ENCODE assay signal across 8 cellular contexts in the genomic region with DNA sequence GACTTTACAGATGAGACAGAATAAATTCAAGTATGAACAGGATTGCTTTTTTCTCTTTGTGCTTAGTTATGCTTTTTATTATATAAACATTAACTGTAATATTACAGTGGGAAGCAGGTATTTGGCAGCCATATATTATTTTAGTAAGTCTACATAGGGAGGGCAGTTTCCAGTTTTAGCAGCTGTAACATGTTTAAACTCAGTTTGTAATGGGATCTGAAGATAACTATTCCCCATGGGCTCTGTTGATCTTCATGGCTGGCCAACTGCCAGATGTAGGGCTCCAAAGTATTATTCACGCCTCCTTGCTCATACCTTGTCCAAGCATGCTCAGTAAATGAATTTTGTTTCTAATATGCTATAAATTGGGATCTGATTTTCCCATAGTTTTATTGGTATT.
DNase-seq lines count a peak whose midpoint lies in the region; ATAC-seq and TF ChIP-seq lines count a peak whose summit lies in the region.

No MANE protein-coding gene starts in this region.

- DNase-seq in AG10803 (ENCODE audit: low read depth) (peak; percentile 73), NCI-H1417 (lab: John Stamatoyannopoulos, UW) (peak; percentile 45 to 87 (median 66)), right cardiac atrium (peak; percentile 75 to 87 (median 76)), putamen (ENCODE audit: low spot score) (no peak), hippocampal formation (lab: John Stamatoyannopoulos, UW) (no peak), retina (no peak)
- DNase-seq in activated CD8-positive, alpha-beta T cell treated with anti-CD3 and anti-CD28 coated beads, Interleukin-2, amount 10 ng/mL, durations not matched to agents 7 days and 5 days: no peak

- peaks cover 65% of the 10 kb centered on the region for H3K4me1 Mint-ChIP-seq in activated CD8-positive, alpha-beta T cell treated with anti-CD3 and anti-CD28 coated beads, Interleukin-2, amount 10 ng/mL, durations not matched to agents 7 days and 5 days (ENCODE audit: low read depth)

- no peak for TF ChIP-seq CTCF in AG10803 (conservative IDR thresholded peaks at IDR 0.05; ENCODE audit: low read length)

- no peaks in the 10 kb centered on the region for H3K27me3 ChIP-seq in right cardiac atrium (ENCODE audit: control insufficient read depth, insufficient read depth)
- no peaks in the 10 kb centered on the region for H3K27me3 ChIP-seq in stomach smooth muscle (ENCODE audit: control insufficient read depth in 1 of 2, insufficient read depth in 2 of 2, low read length in 2 of 2)

- 20% methylated on average over 1 of the region's 1 CpG for WGBS in right cardiac atrium

- peak; percentile 6 for ATAC-seq in activated CD8-positive, alpha-beta T cell treated with anti-CD3 and anti-CD28 coated beads, Interleukin-2, amount 10 ng/mL, durations not matched to agents 7 days and 5 days
- ATAC-seq in right cardiac atrium: peak; percentile 82 to 86

- H3K36me3 ChIP-seq in stomach smooth muscle (ENCODE audit: control insufficient read depth in 2 of 2, insufficient read depth in 2 of 2, low read length in 2 of 2): peaks cover 10 to 19% of the 10 kb centered on the region in 2 donors

- H3K9ac ChIP-seq in stomach smooth muscle (ENCODE audit: low read length in 2 of 2): peak overlapping the region in 1 of 2 donors; percentile 2

- CTCF ChIA-PET in activated CD8-positive, alpha-beta T cell treated with anti-CD3 and anti-CD28 coated beads, Interleukin-2, amount 10 ng/mL, durations not matched to agents 7 days and 5 days (lab: Charles Lee): interaction anchor here (1.2 to 5.7 kb wide), 7 partner anchors 34 to 187 kb away, joined by 4 to 33 read pairs (median 7); no protein-coding TSS in a partner anchor

- peak overlapping the region; percentile 66 for H3K4me3 Mint-ChIP-seq in activated CD8-positive, alpha-beta T cell treated with anti-CD3 and anti-CD28 coated beads, Interleukin-2, amount 10 ng/mL, durations not matched to agents 7 days and 5 days

- H3K4me1 ChIP-seq in right cardiac atrium (ENCODE audit: control insufficient read depth, insufficient read depth, low read length) (peaks cover 6% of the 10 kb centered on the region), stomach smooth muscle (ENCODE audit: control insufficient read depth, insufficient read depth, low read length) (peaks cover 19% of the 10 kb centered on the region)

- peaks cover 72% of the 10 kb centered on the region for H3K36me3 Mint-ChIP-seq in activated CD8-positive, alpha-beta T cell treated with anti-CD3 and anti-CD28 coated beads, Interleukin-2, amount 10 ng/mL, durations not matched to agents 7 days and 5 days (ENCODE audit: low read depth)

- POLR2A ChIA-PET in activated CD8-positive, alpha-beta T cell treated with anti-CD3 and anti-CD28 coated beads, Interleukin-2, amount 10 ng/mL, durations not matched to agents 7 days and 5 days (lab: Charles Lee): interaction anchor here (0.6 to 3.4 kb wide), 6 partner anchors 23 to 181 kb away, joined by 3 to 40 read pairs (median 8); no protein-coding TSS in a partner anchor

- H3K4me3 ChIP-seq in AG10803 (ENCODE audit: low read length) (no peak overlapping the region), right cardiac atrium (ENCODE audit: low read length) (no peak overlapping the region), stomach smooth muscle (ENCODE audit: low read length in 2 of 2) (peak overlapping the region; percentile 37 to 52)

- H3K9me3 ChIP-seq in right cardiac atrium (ENCODE audit: control insufficient read depth, low read length) (no peaks in the 10 kb centered on the region), stomach smooth muscle (ENCODE audit: control insufficient read depth in 2 of 2, low read length in 2 of 2) (no peaks in the 10 kb centered on the region)

- H3K9me3 Mint-ChIP-seq in activated CD8-positive, alpha-beta T cell treated with anti-CD3 and anti-CD28 coated beads, Interleukin-2, amount 10 ng/mL, durations not matched to agents 7 days and 5 days (ENCODE audit: insufficient read depth): no peaks in the 10 kb centered on the region

- H3K27ac ChIP-seq in right cardiac atrium (ENCODE audit: low read length) (peak overlapping the region; percentile 65), stomach smooth muscle (ENCODE audit: low read length) (peak overlapping the region; percentile 73)

- H3K27me3 Mint-ChIP-seq in activated CD8-positive, alpha-beta T cell treated with anti-CD3 and anti-CD28 coated beads, Interleukin-2, amount 10 ng/mL, durations not matched to agents 7 days and 5 days (ENCODE audit: low read depth): no peaks in the 10 kb centered on the region

- peak overlapping the region; percentile 92 for H3K27ac Mint-ChIP-seq in activated CD8-positive, alpha-beta T cell treated with anti-CD3 and anti-CD28 coated beads, Interleukin-2, amount 10 ng/mL, durations not matched to agents 7 days and 5 days

- intact Hi-C loops in right cardiac atrium (cut with DNase I): loop anchor here in 1 of 4 donors (5.0 kb wide), 1 partner anchor 37 kb away; no protein-coding TSS in a partner anchor

Comparison
In these comparisons a context has a peak if more than half of its experiments do, and no peak if none do; other contexts are left out.
1. DNase-seq: peak in AG10803 (single experiment), NCI-H1417 (3 of 3) and right cardiac atrium (3 of 3); none in activated CD8-positive, alpha-beta T cell treated with anti-CD3 and anti-CD28 coated beads, Interleukin-2, amount 10 ng/mL, durations not matched to agents 7 days and 5 days (single experiment), putamen (single experiment), hippocampal formation (0 of 2) and retina (single experiment).
2. H3K4me3 ChIP-seq: peak in stomach smooth muscle (2 of 2); none in AG10803 (single experiment) and right cardiac atrium (single experiment).